9 cellular contexts compared by ENCODE assay signal in the genomic region with DNA sequence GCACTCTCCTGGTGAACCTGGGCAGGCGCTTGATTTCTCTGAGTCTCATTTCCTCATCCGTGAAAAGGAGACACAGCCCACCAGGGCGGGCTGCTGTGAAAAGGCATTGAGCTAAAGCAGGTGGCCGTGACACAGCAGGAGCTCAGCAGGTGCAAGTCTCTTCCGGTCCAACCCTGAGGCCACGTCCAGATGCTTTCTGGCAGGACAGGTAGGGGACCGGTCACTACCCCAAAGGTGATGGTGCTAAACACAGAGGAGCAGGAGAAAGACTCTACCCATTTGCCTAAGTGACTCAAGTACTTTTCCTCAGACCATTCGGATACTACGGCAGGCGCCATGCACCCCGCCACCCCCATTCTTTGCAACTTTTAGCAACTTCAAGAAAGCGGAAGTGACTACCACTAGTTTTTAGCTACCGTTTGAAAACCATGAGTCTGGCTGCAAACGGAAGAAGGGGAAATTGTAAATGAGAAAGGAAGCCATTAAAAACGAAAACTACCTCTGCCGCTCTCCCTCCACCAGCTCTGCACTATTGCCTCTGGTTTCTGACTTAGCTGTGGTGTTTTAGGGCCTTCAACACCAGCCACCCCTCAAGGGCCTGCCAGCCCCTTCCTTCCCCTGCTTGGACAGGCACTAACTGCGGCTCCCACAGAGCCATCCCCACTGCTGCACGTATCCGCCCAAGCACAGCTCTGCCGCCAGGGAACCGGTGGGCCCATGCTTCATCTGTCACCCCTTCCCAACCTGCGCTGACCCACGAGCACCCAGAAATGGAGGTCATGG. TPM values are rescaled to one million over a fixed set of nuclear protein-coding genes. Genes with fewer than 3 reads are reported as not detected.
DNase-seq lines count a peak whose midpoint lies in the region; ATAC-seq and TF ChIP-seq lines count a peak whose summit lies in the region.
"Had no signal": no experiment of that assay in that cellular context is flagged by ENCODE, and none has a peak within 500 bp of the region (broad histone marks: within the 10 kb centered on the region; RNA-seq: fewer than 3 reads in every experiment).

No MANE protein-coding gene starts in this region.

- no peaks in the 10 kb centered on the region for H3K36me3 Mint-ChIP-seq in WTC11

- H3K27ac ChIP-seq in left ventricle myocardium inferior (replicated peaks), result peak overlapping the region; percentile 59
- H3K27ac ChIP-seq: C4-2B had no signal

- ATAC-seq in WTC11, result no peak

- no peaks in the 10 kb centered on the region for H3K27me3 Mint-ChIP-seq in WTC11 (ENCODE audit: low read depth)

- H3K27me3 ChIP-seq in left ventricle myocardium inferior (ENCODE audit: low read depth), result no peaks in the 10 kb centered on the region

- POLR2A ChIA-PET in WTC11 (lab: Charles Lee), result interaction anchor here (0.5 kb wide), 2 partner anchors 62 to 345 kb away, joined by 3 to 6 read pairs; no protein-coding TSS in a partner anchor

- no peak for TF ChIP-seq CTCF in left ventricle myocardium inferior (IDR thresholded peaks at IDR 0.05; ENCODE audit: borderline replicate concordance)
- TF ChIP-seq CTCF in WTC11 (IDR thresholded peaks at IDR 0.05), result no peak

- peak overlapping the region; percentile 6; the same call in 1 of the 2 replicates for H3K4me3 Mint-ChIP-seq in WTC11

- peaks cover 94% of the 10 kb centered on the region for H3K4me1 ChIP-seq in left ventricle myocardium inferior

- H3K36me3 ChIP-seq in left ventricle myocardium inferior, result no peaks in the 10 kb centered on the region

- CTCF ChIA-PET in WTC11 (lab: Charles Lee), result interaction anchor here (1.5 to 2.8 kb wide), 5 partner anchors 38 to 130 kb away, joined by 3 to 10 read pairs (median 7); partner anchors contain the start of gene TMEM238

- H3K4me1 Mint-ChIP-seq in WTC11, result peaks cover 44% of the 10 kb centered on the region

- H3K9me3 Mint-ChIP-seq in WTC11, result no peaks in the 10 kb centered on the region

- H3K4me3 ChIP-seq in left ventricle myocardium inferior, result peak overlapping the region; percentile 43

- H3K27ac Mint-ChIP-seq in WTC11, result peak overlapping the region; percentile 88

- DNase-seq in left ventricle myocardium inferior (no peak), cardiac septum (ENCODE audit: low spot score) (no peak), KG1 (lab: John Stamatoyannopoulos, UW) (peak; percentile 82), WTC11 (ENCODE audit: low spot score) (no peak), dermis blood vessel endothelial cell (peak; percentile 58), AG08395 (ENCODE audit: low spot score) (no peak), NCI-H526 treated with DMSO at 0.1 percent for 48 hours (lab: John Stamatoyannopoulos, UW) (no peak)
- DNase-seq in stimulated activated CD4-positive, alpha-beta T cell treated with anti-CD3 and anti-CD28 coated beads, Interleukin-15, amount 100 ng/mL, for 24 hours, result peak; percentile 67

- intact Hi-C loops in left ventricle myocardium inferior (cut with micrococcal nuclease) (no loop called here), cardiac septum (cut with DNase I) (no loop called here)

- no peaks in the 10 kb centered on the region for H3K9me3 ChIP-seq in left ventricle myocardium inferior (replicated peaks)

TF ChIP-seq in WTC11, 78 proteins besides CTCF, POLR2A, EP300 and RAD21 (continues in another document):
- no peak for TF ChIP-seq ZNF232 (CRISPR knock-in tag; IDR thresholded peaks at IDR 0.05)
- TF ChIP-seq ZNF263 (CRISPR knock-in tag; IDR thresholded peaks at IDR 0.05; ENCODE audit: low read depth), result no peak
- no peak for TF ChIP-seq NR3C1 (CRISPR knock-in tag; conservative IDR thresholded peaks at IDR 0.05; ENCODE audit: low read depth)
- TF ChIP-seq ZNF317 (CRISPR knock-in tag; IDR thresholded peaks at IDR 0.05; ENCODE audit: borderline replicate concordance, low read depth), result no peak
- TF ChIP-seq AR (CRISPR knock-in tag; IDR thresholded peaks at IDR 0.05), result no peak
- TF ChIP-seq, protein P1, sequence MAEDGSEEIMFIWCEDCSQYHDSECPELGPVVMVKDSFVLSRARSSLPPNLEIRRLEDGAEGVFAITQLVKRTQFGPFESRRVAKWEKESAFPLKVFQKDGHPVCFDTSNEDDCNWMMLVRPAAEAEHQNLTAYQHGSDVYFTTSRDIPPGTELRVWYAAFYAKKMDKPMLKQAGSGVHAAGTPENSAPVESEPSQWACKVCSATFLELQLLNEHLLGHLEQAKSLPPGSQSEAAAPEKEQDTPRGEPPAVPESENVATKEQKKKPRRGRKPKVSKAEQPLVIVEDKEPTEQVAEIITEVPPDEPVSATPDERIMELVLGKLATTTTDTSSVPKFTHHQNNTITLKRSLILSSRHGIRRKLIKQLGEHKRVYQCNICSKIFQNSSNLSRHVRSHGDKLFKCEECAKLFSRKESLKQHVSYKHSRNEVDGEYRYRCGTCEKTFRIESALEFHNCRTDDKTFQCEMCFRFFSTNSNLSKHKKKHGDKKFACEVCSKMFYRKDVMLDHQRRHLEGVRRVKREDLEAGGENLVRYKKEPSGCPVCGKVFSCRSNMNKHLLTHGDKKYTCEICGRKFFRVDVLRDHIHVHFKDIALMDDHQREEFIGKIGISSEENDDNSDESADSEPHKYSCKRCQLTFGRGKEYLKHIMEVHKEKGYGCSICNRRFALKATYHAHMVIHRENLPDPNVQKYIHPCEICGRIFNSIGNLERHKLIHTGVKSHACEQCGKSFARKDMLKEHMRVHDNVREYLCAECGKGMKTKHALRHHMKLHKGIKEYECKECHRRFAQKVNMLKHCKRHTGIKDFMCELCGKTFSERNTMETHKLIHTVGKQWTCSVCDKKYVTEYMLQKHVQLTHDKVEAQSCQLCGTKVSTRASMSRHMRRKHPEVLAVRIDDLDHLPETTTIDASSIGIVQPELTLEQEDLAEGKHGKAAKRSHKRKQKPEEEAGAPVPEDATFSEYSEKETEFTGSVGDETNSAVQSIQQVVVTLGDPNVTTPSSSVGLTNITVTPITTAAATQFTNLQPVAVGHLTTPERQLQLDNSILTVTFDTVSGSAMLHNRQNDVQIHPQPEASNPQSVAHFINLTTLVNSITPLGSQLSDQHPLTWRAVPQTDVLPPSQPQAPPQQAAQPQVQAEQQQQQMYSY (CRISPR knock-in tag; IDR thresholded peaks at IDR 0.05), result no peak
- TF ChIP-seq ZNF425 (CRISPR knock-in tag; conservative IDR thresholded peaks at IDR 0.05), result no peak
- TF ChIP-seq CREM (CRISPR knock-in tag; IDR thresholded peaks at IDR 0.05), result no peak

RNA-seq across cellular contexts. Expression of gene PPP6R1, which starts 4.8 kb away (rescaled TPM):
- total RNA-seq in left ventricle myocardium inferior (39.8 TPM), cardiac septum (43.0 TPM), WTC11 (2021) (78.4 to 91.8 TPM (median 83.2 TPM) in 3 replicates), dermis blood vessel endothelial cell (23.8 and 54.5 TPM in 2 replicates)

RNA-seq across cellular contexts. Expression of gene TMEM86B, which starts 25.5 kb away (rescaled TPM):
- total RNA-seq in left ventricle myocardium inferior, result 2.1 TPM
- total RNA-seq in cardiac septum, result 1.6 TPM
- total RNA-seq in WTC11 (2021), result 3.5 to 4.2 TPM (median 4.1 TPM) in 3 replicates
- 1.0 and 1.1 TPM in 2 replicates for total RNA-seq in dermis blood vessel endothelial cell

RNA-seq across cellular contexts. Expression of gene HSPBP1, which starts 25.9 kb away (rescaled TPM):
- 29.0 TPM for total RNA-seq in left ventricle myocardium inferior
- 24.6 TPM for total RNA-seq in cardiac septum
- 57.1 to 65.2 TPM (median 60.9 TPM) in 3 replicates for total RNA-seq in WTC11 (2021)
- 23.5 and 41.4 TPM in 2 replicates for total RNA-seq in dermis blood vessel endothelial cell

RNA-seq across cellular contexts. Expression of gene BRSK1, which starts 29.8 kb away (rescaled TPM):
- total RNA-seq in left ventricle myocardium inferior, result 3.0 TPM
- total RNA-seq in cardiac septum, result 8.8 TPM
- total RNA-seq in WTC11 (2021), result 49.2 to 52.4 TPM (median 49.7 TPM) in 3 replicates
- 0.79 and 2.2 TPM in 2 replicates for total RNA-seq in dermis blood vessel endothelial cell

RNA-seq across cellular contexts. Expression of gene PTPRH, which starts 44.7 kb away (rescaled TPM):
- 1.1 TPM for total RNA-seq in left ventricle myocardium inferior
- total RNA-seq in cardiac septum, result 3.7 TPM
- 0.41 to 0.63 TPM (median 0.44 TPM) in 3 replicates for total RNA-seq in WTC11 (2021)
- total RNA-seq in dermis blood vessel endothelial cell, result 0.17 and 0.19 TPM in 2 replicates

Comparison
In these comparisons a context has a peak if more than half of its experiments do, and no peak if none do; other contexts are left out.
1. DNase-seq: peak in KG1 (single experiment), dermis blood vessel endothelial cell (single experiment) and stimulated activated CD4-positive, alpha-beta T cell treated with anti-CD3 and anti-CD28 coated beads, Interleukin-15, amount 100 ng/mL, for 24 hours (single experiment); none in left ventricle myocardium inferior (single experiment), cardiac septum (single experiment), WTC11 (single experiment), AG08395 (single experiment) and NCI-H526 treated with DMSO at 0.1 percent for 48 hours (single experiment).